8 cellular contexts compared by ENCODE assay signal in genomic region chr20:45890077-45890996, GRCh38. TPM values are rescaled to one million over a fixed set of nuclear protein-coding genes. Genes with fewer than 3 reads are reported as not detected.
DNase-seq lines count a peak whose midpoint lies in the region; ATAC-seq and TF ChIP-seq lines count a peak whose summit lies in the region.

No MANE protein-coding gene starts in this region.

- H3K36me3 Mint-ChIP-seq in CD8-positive, alpha-beta memory T cell: peaks cover 0 to 27% (median 4%) of the 10 kb centered on the region in 3 donors
- H3K36me3 Mint-ChIP-seq in activated CD4-positive, alpha-beta memory T cell treated with anti-CD3 and anti-CD28 coated beads, Interleukin-2, amount 10 ng/mL, durations not matched to agents 7 days and 5 days (ENCODE audit: low read depth): peaks cover 9% of the 10 kb centered on the region
- peaks cover 16% of the 10 kb centered on the region for H3K36me3 Mint-ChIP-seq in endodermal cell (ENCODE audit: low read depth)

- H3K4me3 ChIP-seq in CD8-positive, alpha-beta memory T cell (ENCODE audit: low read length): peak overlapping the region; percentile 85
- peak overlapping the region; percentile 88 for H3K4me3 ChIP-seq in endodermal cell (ENCODE audit: low read length)

- H3K4me3 Mint-ChIP-seq in CD8-positive, alpha-beta memory T cell: peak overlapping the region; percentile 87 to 95 (median 92)
- peak overlapping the region; percentile 88 for H3K4me3 Mint-ChIP-seq in activated CD4-positive, alpha-beta memory T cell treated with anti-CD3 and anti-CD28 coated beads, Interleukin-2, amount 10 ng/mL, durations not matched to agents 7 days and 5 days
- peak overlapping the region; percentile 77 for H3K4me3 Mint-ChIP-seq in endodermal cell

- H3K4me1 ChIP-seq in CD8-positive, alpha-beta memory T cell (ENCODE audit: insufficient read depth, low read length): peaks cover 23% of the 10 kb centered on the region
- no peaks in the 10 kb centered on the region for H3K4me1 ChIP-seq in endodermal cell (ENCODE audit: control insufficient read depth, insufficient read depth, low read length)

- TF ChIP-seq CTCF in endodermal cell (conservative IDR thresholded peaks at IDR 0.05): peak; percentile 90

- 3 to 6% methylated on average over 40 to 79 of the region's 79 CpGs for WGBS in endodermal cell (ENCODE audit: insufficient coverage in 1 of 2, insufficient read length in 1 of 2), 2 experiments

- peak overlapping the region; percentile 62 for H3K9ac ChIP-seq in endodermal cell (ENCODE audit: extremely low read depth, low read length, poor library complexity, severe bottlenecking)

- CTCF ChIA-PET in CD8-positive, alpha-beta memory T cell (lab: Charles Lee): interaction anchor here (0.8 to 7.1 kb wide), 13 partner anchors 9 to 91 kb away, joined by 3 to 39 read pairs (median 4); partner anchors contain the start of genes PCIF1 and ZSWIM1
- CTCF ChIA-PET in activated CD4-positive, alpha-beta memory T cell treated with anti-CD3 and anti-CD28 coated beads, Interleukin-2, amount 10 ng/mL, durations not matched to agents 7 days and 5 days (lab: Charles Lee): interaction anchor here (1.1 to 4.0 kb wide), 7 partner anchors 9 to 119 kb away, joined by 3 to 19 read pairs (median 4); partner anchors contain the start of gene ZSWIM1

- DNase-seq in CD8-positive, alpha-beta memory T cell: peak in 4 of 5 donors; percentile 19 to 59 (median 36)
- DNase-seq in NCI-H1930 (lab: John Stamatoyannopoulos, UW) (peak; percentile 79 to 83), endodermal cell (peak; percentile 96), medulla oblongata (ENCODE audit: extremely low spot score) (peak; percentile 76), GOT3 (lab: John Stamatoyannopoulos, UW) (no peak)
- peak; percentile 41 for DNase-seq in activated CD4-positive, alpha-beta memory T cell treated with anti-CD3 and anti-CD28 coated beads, Interleukin-2, amount 10 ng/mL, durations not matched to agents 7 days and 5 days
- DNase-seq in stimulated activated CD8-positive, alpha-beta memory T cell treated with anti-CD3 and anti-CD28 coated beads, Interleukin-12 subunit alpha, Interleukin-12 subunit beta, amount 100 ng/mL, for 4 hours (ENCODE audit: low read depth): peak; percentile 19

- H3K27me3 ChIP-seq in CD8-positive, alpha-beta memory T cell (ENCODE audit: insufficient read depth, low read length, poor library complexity, severe bottlenecking): no peaks in the 10 kb centered on the region
- no peaks in the 10 kb centered on the region for H3K27me3 ChIP-seq in endodermal cell (ENCODE audit: control insufficient read depth, insufficient read depth, low read length, poor library complexity, severe bottlenecking)

- H3K27me3 Mint-ChIP-seq in CD8-positive, alpha-beta memory T cell: no peaks in the 10 kb centered on the region
- H3K27me3 Mint-ChIP-seq in activated CD4-positive, alpha-beta memory T cell treated with anti-CD3 and anti-CD28 coated beads, Interleukin-2, amount 10 ng/mL, durations not matched to agents 7 days and 5 days: peaks cover 5% of the 10 kb centered on the region
- no peaks in the 10 kb centered on the region for H3K27me3 Mint-ChIP-seq in endodermal cell (ENCODE audit: insufficient read depth)

- peak overlapping the region; percentile 53 for H3K27ac ChIP-seq in CD8-positive, alpha-beta memory T cell (ENCODE audit: low read depth, low read length)
- H3K27ac ChIP-seq in endodermal cell (ENCODE audit: low read depth, low read length): no peak overlapping the region

- peaks cover 29 to 48% (median 41%) of the 10 kb centered on the region in 3 donors for H3K4me1 Mint-ChIP-seq in CD8-positive, alpha-beta memory T cell
- peaks cover 39% of the 10 kb centered on the region for H3K4me1 Mint-ChIP-seq in activated CD4-positive, alpha-beta memory T cell treated with anti-CD3 and anti-CD28 coated beads, Interleukin-2, amount 10 ng/mL, durations not matched to agents 7 days and 5 days
- peaks cover 4% of the 10 kb centered on the region for H3K4me1 Mint-ChIP-seq in endodermal cell

- peak; percentile 16 for ATAC-seq in GM21825 (IDR thresholded peaks at IDR 0.05; ENCODE audit: unreplicated experiment)

- H3K27ac Mint-ChIP-seq in CD8-positive, alpha-beta memory T cell: peak overlapping the region; percentile 69 to 97 (median 89)
- H3K27ac Mint-ChIP-seq in activated CD4-positive, alpha-beta memory T cell treated with anti-CD3 and anti-CD28 coated beads, Interleukin-2, amount 10 ng/mL, durations not matched to agents 7 days and 5 days: no peak overlapping the region
- H3K27ac Mint-ChIP-seq in endodermal cell: peak overlapping the region; percentile 89

- H3K9me3 ChIP-seq in CD8-positive, alpha-beta memory T cell (ENCODE audit: low read length): no peaks in the 10 kb centered on the region
- no peaks in the 10 kb centered on the region for H3K9me3 ChIP-seq in endodermal cell (ENCODE audit: control insufficient read depth, low read length)

- POLR2A ChIA-PET in CD8-positive, alpha-beta memory T cell (lab: Charles Lee): interaction anchor here (0.6 to 2.2 kb wide), 9 partner anchors 9 to 83 kb away, joined by 3 to 22 read pairs (median 3); partner anchors contain the start of genes PCIF1 and ZSWIM1
- POLR2A ChIA-PET in activated CD4-positive, alpha-beta memory T cell treated with anti-CD3 and anti-CD28 coated beads, Interleukin-2, amount 10 ng/mL, durations not matched to agents 7 days and 5 days (lab: Charles Lee): interaction anchor here (0.6 to 5.4 kb wide), 11 partner anchors 8 to 98 kb away, joined by 3 to 42 read pairs (median 6); partner anchors contain the start of genes ACOT8, DNTTIP1, PCIF1 and SNX21

- H3K36me3 ChIP-seq in CD8-positive, alpha-beta memory T cell (ENCODE audit: insufficient read depth, low read length): no peaks in the 10 kb centered on the region
- H3K36me3 ChIP-seq in endodermal cell (ENCODE audit: control insufficient read depth, insufficient read depth, low read length): peaks cover 25% of the 10 kb centered on the region

- H3K9me3 Mint-ChIP-seq in CD8-positive, alpha-beta memory T cell: no peaks in the 10 kb centered on the region
- H3K9me3 Mint-ChIP-seq in activated CD4-positive, alpha-beta memory T cell treated with anti-CD3 and anti-CD28 coated beads, Interleukin-2, amount 10 ng/mL, durations not matched to agents 7 days and 5 days: no peaks in the 10 kb centered on the region
- H3K9me3 Mint-ChIP-seq in endodermal cell: no peaks in the 10 kb centered on the region

RNA-seq across cellular contexts. Expression of gene NEURL2, which starts 0.7 kb away (rescaled TPM):
- 1 to 10 TPM; 2.7 to 2.8 TPM for total RNA-seq in CD8-positive, alpha-beta memory T cell
- 0.94 TPM for polyA plus RNA-seq in CD8-positive, alpha-beta memory T cell
- 1 to 10 TPM; 1.0 to 1.6 TPM for total RNA-seq in activated CD4-positive, alpha-beta memory T cell treated with anti-CD3 and anti-CD28 coated beads, Interleukin-2, amount 10 ng/mL, durations not matched to agents 7 days and 5 days
- 1 to 10 TPM; 4.4 to 6.4 TPM for total RNA-seq in endodermal cell
- 1.5 TPM for polyA plus RNA-seq in endodermal cell (2013, experiment 1 of 2)
- 1.9 TPM for polyA plus RNA-seq in endodermal cell (2013, experiment 2 of 2)

RNA-seq across cellular contexts. Expression of gene CTSA, which starts 0.8 kb away (rescaled TPM):
- total RNA-seq in CD8-positive, alpha-beta memory T cell: 10 to 100 TPM; 81.1 to 82.1 TPM
- 219 TPM for polyA plus RNA-seq in CD8-positive, alpha-beta memory T cell
- total RNA-seq in activated CD4-positive, alpha-beta memory T cell treated with anti-CD3 and anti-CD28 coated beads, Interleukin-2, amount 10 ng/mL, durations not matched to agents 7 days and 5 days: 10 to 100 TPM; 64.3 to 64.6 TPM
- total RNA-seq in endodermal cell: 10 to 100 TPM; 70.7 to 84.8 TPM
- 38.6 TPM for polyA plus RNA-seq in endodermal cell (2013, experiment 1 of 2)
- polyA plus RNA-seq in endodermal cell (2013, experiment 2 of 2): 34.6 TPM

RNA-seq across cellular contexts. Expression of gene SPATA25, which starts 2.9 kb away (rescaled TPM):
- total RNA-seq in CD8-positive, alpha-beta memory T cell: 1 to 10 TPM in 1 of 2 experiments, under 1 TPM in 1; 0.98 to 1.9 TPM
- not detected for polyA plus RNA-seq in CD8-positive, alpha-beta memory T cell
- total RNA-seq in activated CD4-positive, alpha-beta memory T cell treated with anti-CD3 and anti-CD28 coated beads, Interleukin-2, amount 10 ng/mL, durations not matched to agents 7 days and 5 days: under 1 TPM; 0.30 to 0.88 TPM
- total RNA-seq in endodermal cell: 1 to 10 TPM; 2.2 to 2.6 TPM
- 0.89 TPM for polyA plus RNA-seq in endodermal cell (2013, experiment 1 of 2)
- 0.54 TPM for polyA plus RNA-seq in endodermal cell (2013, experiment 2 of 2)

RNA-seq across cellular contexts. Expression of gene ZSWIM1, which starts 9.3 kb away (rescaled TPM):
- 10 to 100 TPM; 12.3 TPM for total RNA-seq in CD8-positive, alpha-beta memory T cell
- 2.1 TPM for polyA plus RNA-seq in CD8-positive, alpha-beta memory T cell
- total RNA-seq in activated CD4-positive, alpha-beta memory T cell treated with anti-CD3 and anti-CD28 coated beads, Interleukin-2, amount 10 ng/mL, durations not matched to agents 7 days and 5 days: 1 to 10 TPM; 2.7 to 2.9 TPM
- total RNA-seq in endodermal cell: 10 to 100 TPM; 11.6 to 12.5 TPM
- polyA plus RNA-seq in endodermal cell (2013, experiment 1 of 2): 11.4 TPM
- 10.8 TPM for polyA plus RNA-seq in endodermal cell (2013, experiment 2 of 2)

RNA-seq across cellular contexts. Expression of gene PLTP, which starts 21.6 kb away (rescaled TPM):
- 1 to 10 TPM; 2.5 to 3.2 TPM for total RNA-seq in CD8-positive, alpha-beta memory T cell
- 0.45 TPM for polyA plus RNA-seq in CD8-positive, alpha-beta memory T cell
- 1 to 10 TPM; 2.8 to 3.1 TPM for total RNA-seq in activated CD4-positive, alpha-beta memory T cell treated with anti-CD3 and anti-CD28 coated beads, Interleukin-2, amount 10 ng/mL, durations not matched to agents 7 days and 5 days
- total RNA-seq in endodermal cell: 100 to 1,000 TPM in 1 of 2 donors, 10 to 100 TPM in 1; 92.1 to 123 TPM
- polyA plus RNA-seq in endodermal cell (2013, experiment 1 of 2): 92.8 TPM
- 82.3 TPM for polyA plus RNA-seq in endodermal cell (2013, experiment 2 of 2)
